ENCODE assay signal across 8 cellular contexts in the genomic region with DNA sequence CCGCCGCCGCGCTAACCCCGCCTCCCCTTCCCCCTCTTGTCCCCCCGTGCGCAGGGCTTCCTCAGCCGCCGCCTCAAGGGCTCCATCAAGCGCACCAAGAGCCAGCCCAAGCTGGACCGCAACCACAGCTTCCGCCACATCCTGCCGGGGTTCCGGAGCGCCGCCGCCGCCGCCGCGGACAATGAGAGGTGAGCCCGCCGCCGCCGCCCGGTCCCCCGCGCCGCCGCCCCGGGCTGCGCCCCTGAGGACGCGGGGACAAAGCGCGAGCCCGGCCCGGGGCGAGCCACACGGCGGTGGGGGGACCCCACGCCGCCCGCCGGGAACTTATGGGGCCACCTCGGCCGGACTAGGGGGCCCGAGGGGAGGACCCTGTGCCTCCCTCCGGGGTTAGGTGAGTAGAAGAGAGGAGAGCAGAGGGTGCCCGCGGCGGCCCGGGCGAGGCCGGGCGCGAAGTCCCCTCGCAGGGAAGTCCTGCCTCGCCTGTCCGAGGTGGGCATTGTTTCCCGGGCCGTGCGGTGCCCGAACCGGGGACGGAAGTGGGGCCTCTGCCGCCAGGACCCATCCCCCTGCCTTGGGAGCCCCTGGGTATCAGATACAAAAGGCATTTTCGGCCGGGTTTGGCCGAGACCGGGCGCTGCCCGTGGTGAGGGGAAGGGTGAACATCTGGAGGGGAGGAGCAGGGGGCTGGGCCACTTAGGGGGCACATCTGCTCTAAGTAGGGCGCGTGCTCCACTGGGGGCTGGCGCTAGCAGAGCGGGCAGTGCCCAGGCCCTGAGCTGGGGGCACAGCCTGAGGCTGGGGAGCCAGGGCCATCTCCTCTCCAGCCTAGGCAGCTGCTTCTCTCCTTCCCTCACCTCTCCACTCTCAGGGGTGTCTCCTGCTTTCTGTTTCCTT. TPM values are rescaled to one million over a fixed set of nuclear protein-coding genes. Genes with fewer than 3 reads are reported as not detected.
DNase-seq lines count a peak whose midpoint lies in the region; ATAC-seq and TF ChIP-seq lines count a peak whose summit lies in the region.

No MANE protein-coding gene starts in this region.

- H3K4me3 ChIP-seq in BLaER1 treated with 17β-estradiol and CSF1 and Interleukin-3, amounts not matched to agents 10 nM and 100 nM = peak overlapping the region; percentile 51 to 73 (median 71)
- H3K4me3 ChIP-seq in HUES64 (ENCODE audit: low read length) = peak overlapping the region; percentile 64
- peak overlapping the region; percentile 66 for H3K4me3 ChIP-seq in epithelial cell of esophagus (ENCODE audit: low read length)
- H3K4me3 ChIP-seq in naive thymus-derived CD4-positive, alpha-beta T cell (ENCODE audit: low read length) = no peak overlapping the region
- H3K4me3 ChIP-seq in thymus (ENCODE audit: low read length) = peak overlapping the region; percentile 58

- H3K27ac Mint-ChIP-seq in naive thymus-derived CD4-positive, alpha-beta T cell = no peak overlapping the region

- H3K4me1 ChIP-seq in BLaER1 treated with 17β-estradiol and CSF1 and Interleukin-3, amounts not matched to agents 10 nM and 100 nM = peaks cover 35 to 76% (median 74%) of the 10 kb centered on the region in 10 experiments
- H3K4me1 ChIP-seq in HUES64 (ENCODE audit: insufficient read depth, low read length) (peaks cover 3% of the 10 kb centered on the region; the same call in 1 of the 2 replicates), thymus (ENCODE audit: control insufficient read depth, insufficient read depth, low read length) (peaks cover 16% of the 10 kb centered on the region)
- H3K4me1 ChIP-seq in naive thymus-derived CD4-positive, alpha-beta T cell (ENCODE audit: control insufficient read depth in 2 of 2, insufficient read depth in 2 of 2, low read length in 2 of 2) = peaks cover 4 to 9% of the 10 kb centered on the region in 2 donors

- peak overlapping the region; percentile 91 to 100 (median 99) for H3K4me2 ChIP-seq in BLaER1 treated with 17β-estradiol and CSF1 and Interleukin-3, amounts not matched to agents 10 nM and 100 nM

- H4K20me1 ChIP-seq in BLaER1 treated with 17β-estradiol and CSF1 and Interleukin-3, amounts not matched to agents 10 nM and 100 nM = peaks cover 3 to 76% (median 58%) of the 10 kb centered on the region in 11 experiments; a peak in 17 of 22 replicates

- WGBS in HUES64 = 2% methylated on average over 77 of the region's 77 CpGs
- under 1% methylated on average over 77 of the region's 77 CpGs for WGBS in thymus

- peak overlapping the region; percentile 40 to 83 (median 76); a peak in 21 of 22 replicates for H3K9ac ChIP-seq in BLaER1 treated with 17β-estradiol and CSF1 and Interleukin-3, amounts not matched to agents 10 nM and 100 nM
- H3K9ac ChIP-seq in HUES64 (ENCODE audit: low read depth, low read length) = peak overlapping the region; percentile 61

- peak overlapping the region in 10 of 11 experiments; percentile 8 to 88 (median 81); a peak in 18 of 22 replicates for H3K27ac ChIP-seq in BLaER1 treated with 17β-estradiol and CSF1 and Interleukin-3, amounts not matched to agents 10 nM and 100 nM
- H3K27ac ChIP-seq in HUES64 (ENCODE audit: low read depth, low read length) = 0 out of 2 replicates have a peak overlapping the region, but pooled peaks have one; percentile 21
- no peak overlapping the region for H3K27ac ChIP-seq in naive thymus-derived CD4-positive, alpha-beta T cell (ENCODE audit: low read depth, low read length)
- H3K27ac ChIP-seq in thymus (ENCODE audit: low read depth) = peak overlapping the region; percentile 8

- no peaks in the 10 kb centered on the region for H3K36me3 ChIP-seq in BLaER1 treated with 17β-estradiol and CSF1 and Interleukin-3, amounts not matched to agents 10 nM and 100 nM
- H3K36me3 ChIP-seq in HUES64 (ENCODE audit: insufficient read depth, low read length) (no peaks in the 10 kb centered on the region), thymus (ENCODE audit: control insufficient read depth, insufficient read depth) (no peaks in the 10 kb centered on the region)
- no peaks in the 10 kb centered on the region for H3K36me3 ChIP-seq in naive thymus-derived CD4-positive, alpha-beta T cell (ENCODE audit: control insufficient read depth in 2 of 3, insufficient read depth in 3 of 3, low read length in 3 of 3)

- TF ChIP-seq CTCF in epithelial cell of esophagus (IDR thresholded peaks at IDR 0.05; ENCODE audit: insufficient read depth, low read depth, low read length, missing control alignments) = no peak

- ATAC-seq in GM19035 (IDR thresholded peaks at IDR 0.05; ENCODE audit: unreplicated experiment) (peak; percentile 76), GM18520 (IDR thresholded peaks at IDR 0.05; ENCODE audit: unreplicated experiment) (no peak)
- peak; percentile 61 for ATAC-seq in naive thymus-derived CD4-positive, alpha-beta T cell

- H3K27me3 ChIP-seq in BLaER1 treated with 17β-estradiol and CSF1 and Interleukin-3, amounts not matched to agents 10 nM and 100 nM = peaks cover 0 to 55% (median 11%) of the 10 kb centered on the region in 11 experiments; a peak in 16 of 22 replicates
- H3K27me3 ChIP-seq in HUES64 (ENCODE audit: insufficient read depth, low read length) = peaks cover 11% of the 10 kb centered on the region
- H3K27me3 ChIP-seq in naive thymus-derived CD4-positive, alpha-beta T cell (ENCODE audit: control insufficient read depth in 2 of 2, insufficient read depth in 2 of 2, low read length in 2 of 2) = no peaks in the 10 kb centered on the region
- peaks cover 33% of the 10 kb centered on the region for H3K27me3 ChIP-seq in thymus (ENCODE audit: control insufficient read depth, insufficient read depth)

- POLR2A ChIA-PET in naive thymus-derived CD4-positive, alpha-beta T cell (lab: Charles Lee) = no interaction called here

- H3K27me3 Mint-ChIP-seq in naive thymus-derived CD4-positive, alpha-beta T cell = peaks cover 26 to 69% (median 47%) of the 10 kb centered on the region in 5 donors

- H3K9me3 Mint-ChIP-seq in naive thymus-derived CD4-positive, alpha-beta T cell = peaks cover 0 to 2% (median 0%) of the 10 kb centered on the region in 11 donors

- H3K9me3 ChIP-seq in BLaER1 treated with 17β-estradiol and CSF1 and Interleukin-3, amounts not matched to agents 10 nM and 100 nM (replicated peaks in 1 of 11) = no peaks in the 10 kb centered on the region
- H3K9me3 ChIP-seq in HUES64 (ENCODE audit: insufficient read depth, low read depth, low read length) = no peaks in the 10 kb centered on the region
- H3K9me3 ChIP-seq in naive thymus-derived CD4-positive, alpha-beta T cell (ENCODE audit: control insufficient read depth in 2 of 3, low read length in 3 of 3) = no peaks in the 10 kb centered on the region
- H3K9me3 ChIP-seq in thymus (ENCODE audit: control insufficient read depth) = peaks cover 1% of the 10 kb centered on the region

- CTCF ChIA-PET in naive thymus-derived CD4-positive, alpha-beta T cell (lab: Charles Lee) = no interaction called here

- no peaks in the 10 kb centered on the region for H3K36me3 Mint-ChIP-seq in naive thymus-derived CD4-positive, alpha-beta T cell

- peak; percentile 49 to 64 for DNase-seq in activated CD4-positive, alpha-beta T cell treated with anti-CD3 and anti-CD28 coated beads, Interleukin-2, amount 50 U/mL, for 48 hours
- DNase-seq in epithelial cell of esophagus (ENCODE audit: low read depth) = peak; percentile 50
- DNase-seq in naive thymus-derived CD4-positive, alpha-beta T cell = peak in 4 of 9 donors; percentile 14 to 68 (median 24)

- intact Hi-C loops in naive thymus-derived CD4-positive, alpha-beta T cell (cut with micrococcal nuclease) = no loop called here

- H3K4me3 Mint-ChIP-seq in naive thymus-derived CD4-positive, alpha-beta T cell = peak overlapping the region in 4 of 10 donors; percentile 17 to 67 (median 49)

- H3K4me1 Mint-ChIP-seq in naive thymus-derived CD4-positive, alpha-beta T cell = peaks cover 0 to 15% (median 12%) of the 10 kb centered on the region in 7 donors

RNA-seq across cellular contexts. Expression of gene DAB2IP, which starts 48.1 kb away (rescaled TPM):
- polyA plus RNA-seq in HUES64 (2013, experiment 1 of 2) = 21.6 TPM
- 27.8 TPM for polyA plus RNA-seq in HUES64 (2013, experiment 2 of 2)
- total RNA-seq in naive thymus-derived CD4-positive, alpha-beta T cell = under 1 TPM in 1 of 5 experiments, not detected in 4; 0.15 TPM
- polyA plus RNA-seq in naive thymus-derived CD4-positive, alpha-beta T cell = not detected
- polyA plus RNA-seq in thymus = 8.4 TPM
